Comparison of ENCODE assay signal across 8 cellular contexts in the genomic region with DNA sequence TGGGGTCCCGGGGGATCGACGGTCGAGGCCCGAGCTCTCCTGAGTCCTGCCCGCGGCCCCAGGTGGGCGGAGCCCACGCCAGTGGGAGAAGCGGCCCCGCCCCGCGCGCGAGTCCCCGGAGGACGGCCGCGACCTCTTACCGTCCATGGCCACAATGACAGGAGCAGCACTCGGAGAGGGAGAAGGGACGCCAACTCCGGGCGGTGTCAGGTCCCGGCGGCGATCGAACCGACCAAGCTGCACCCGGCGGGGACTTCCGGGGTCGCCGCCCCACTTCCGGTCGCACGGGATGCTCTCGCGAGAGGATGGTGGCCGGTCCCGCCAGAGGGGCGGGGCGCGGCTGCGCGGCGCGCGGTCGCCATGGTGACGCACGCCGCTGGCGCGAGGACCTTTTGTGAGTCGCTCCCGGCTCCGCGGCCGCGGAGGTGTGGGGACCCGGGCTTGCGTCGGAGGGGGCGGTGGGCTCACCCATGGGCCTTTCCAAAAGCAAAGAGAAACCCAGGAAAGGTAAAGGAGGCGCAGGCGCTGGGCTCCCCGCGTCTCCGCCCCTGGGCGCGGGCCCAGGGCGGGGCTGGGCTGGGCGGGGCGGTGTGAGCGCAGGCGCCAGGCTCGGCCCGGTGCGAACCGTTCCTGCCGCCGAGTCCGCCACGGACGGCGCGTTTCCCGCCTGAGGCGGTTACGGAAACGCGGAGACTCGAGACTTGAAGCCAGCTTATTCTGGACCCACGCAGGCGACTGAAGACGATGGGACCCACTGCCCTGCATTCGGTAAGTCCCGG. TPM values are rescaled to one million over a fixed set of nuclear protein-coding genes. Genes with fewer than 3 reads are reported as not detected.
DNase-seq lines count a peak whose midpoint lies in the region; ATAC-seq and TF ChIP-seq lines count a peak whose summit lies in the region.

Gene CHMP1A, minus strand, starts transcription at position 267 of the 779 bp plus-strand sequence. Its CDS starts 120 bp downstream, at position 147.
Gene SPATA33, plus strand, starts transcription at position 395 of the 779 bp plus-strand sequence. Its CDS starts 76 bp downstream, at position 471.

- DNase-seq in AG09309 (ENCODE audit: low read depth) = no peak
- DNase-seq in NCI-H345 treated with DMSO at 0.1 percent for 48 hours (lab: John Stamatoyannopoulos, UW; ENCODE audit: unreplicated experiment) = peak; percentile 41
- peak; percentile 90 to 91 for DNase-seq in central memory CD8-positive, alpha-beta T cell (ENCODE audit: low spot score in 2 of 2)
- peak; percentile 34 for DNase-seq in kidney epithelial cell (ENCODE audit: low read depth)
- peak; percentile 94 for DNase-seq in stimulated activated CD4-positive, alpha-beta T cell treated with anti-CD3 and anti-CD28 coated beads, Interleukin-15, amount 100 ng/mL, for 24 hours

- peaks cover 4% of the 10 kb centered on the region for H3K36me3 ChIP-seq in kidney epithelial cell (ENCODE audit: control insufficient read depth, insufficient read depth, low read length)

- H3K4me3 ChIP-seq in AG09309 (ENCODE audit: control insufficient read depth, low read depth, low read length) (peak within 1 kb of the TSS; percentile 86), kidney epithelial cell (ENCODE audit: low read depth, low read length) (peak within 1 kb of the TSS; percentile 86)

- H3K4me3 Mint-ChIP-seq in central memory CD8-positive, alpha-beta T cell = peak within 1 kb of the TSS; percentile 84

- no peaks in the 10 kb centered on the region for H3K27me3 ChIP-seq in kidney epithelial cell (ENCODE audit: control insufficient read depth, insufficient read depth, low read length)

- TF ChIP-seq CTCF in AG09309 (IDR thresholded peaks at IDR 0.05; ENCODE audit: control insufficient read depth, insufficient read depth, low read depth, low read length, missing control alignments) (no peak), kidney epithelial cell (IDR thresholded peaks at IDR 0.05; ENCODE audit: insufficient read depth, low read length, poor library complexity, severe bottlenecking) (no peak)

- H3K4me1 Mint-ChIP-seq in central memory CD8-positive, alpha-beta T cell = peaks cover 24% of the 10 kb centered on the region

- H3K27me3 Mint-ChIP-seq in central memory CD8-positive, alpha-beta T cell = no peaks in the 10 kb centered on the region

- H3K27ac Mint-ChIP-seq in central memory CD8-positive, alpha-beta T cell (ENCODE audit: low read depth) = peak within 1 kb of the TSS; percentile 89

- ATAC-seq in GM18907 (IDR thresholded peaks at IDR 0.05; ENCODE audit: unreplicated experiment) (peak; percentile 87), HG03135 (IDR thresholded peaks at IDR 0.05; ENCODE audit: unreplicated experiment) (peak; percentile 84)
- ATAC-seq in activated CD4-positive, CD25-positive, alpha-beta regulatory T cell treated with anti-CD3 and anti-CD28 coated beads, Interleukin-2, amount 50 U/mL, for 24 hours = peak; percentile 91 to 93
- peak; percentile 91 for ATAC-seq in central memory CD8-positive, alpha-beta T cell (replicated peaks; ENCODE audit: extremely low read depth, poor library complexity, severe bottlenecking)

- H3K36me3 Mint-ChIP-seq in central memory CD8-positive, alpha-beta T cell (ENCODE audit: insufficient read depth) = peaks cover 25% of the 10 kb centered on the region

- no peaks in the 10 kb centered on the region for H3K9me3 Mint-ChIP-seq in central memory CD8-positive, alpha-beta T cell

RNA-seq across cellular contexts. Expression of gene CHMP1A, which starts in this region (rescaled TPM):
- total RNA-seq in kidney epithelial cell = 96.8 and 126 TPM in 2 replicates

RNA-seq across cellular contexts. Expression of gene SPATA33, which starts in this region (rescaled TPM):
- total RNA-seq in kidney epithelial cell = 6.6 and 10.0 TPM in 2 replicates
